In the genomic region with DNA sequence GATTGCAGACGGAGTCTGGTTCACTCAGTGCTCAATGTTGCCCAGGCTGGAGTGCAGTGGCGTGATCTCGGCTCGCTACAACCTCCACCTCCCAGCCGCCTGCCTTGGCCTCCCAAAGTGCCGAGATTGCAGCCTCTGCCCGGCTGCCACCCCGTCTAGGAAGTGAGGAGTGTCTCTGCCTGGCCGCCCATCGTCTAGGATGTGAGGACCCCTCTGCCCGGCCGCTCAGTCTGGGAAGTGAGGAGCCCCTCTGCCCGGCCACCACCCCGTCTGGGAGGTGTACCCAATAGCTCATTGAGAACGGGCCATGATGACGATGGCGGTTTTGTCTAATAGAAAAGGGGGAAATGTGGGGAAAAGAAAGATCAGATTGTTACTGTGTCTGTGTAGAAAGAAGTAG, we compare ENCODE assay signal across 1 cellular context. TPM values are rescaled to one million over a fixed set of nuclear protein-coding genes. Genes with fewer than 3 reads are reported as not detected.
"Had no signal": no experiment of that assay in that cellular context is flagged by ENCODE, and none has a peak within 500 bp of the region (broad histone marks: within the 10 kb centered on the region; RNA-seq: fewer than 3 reads in every experiment).

No MANE protein-coding gene starts in this region.

RNA-seq across cellular contexts. Expression of a gene that starts 51.8 kb away (rescaled TPM):
- total RNA-seq: skeletal muscle tissue had no signal
